ENCODE assay signal across 1 cellular context in the genomic region with DNA sequence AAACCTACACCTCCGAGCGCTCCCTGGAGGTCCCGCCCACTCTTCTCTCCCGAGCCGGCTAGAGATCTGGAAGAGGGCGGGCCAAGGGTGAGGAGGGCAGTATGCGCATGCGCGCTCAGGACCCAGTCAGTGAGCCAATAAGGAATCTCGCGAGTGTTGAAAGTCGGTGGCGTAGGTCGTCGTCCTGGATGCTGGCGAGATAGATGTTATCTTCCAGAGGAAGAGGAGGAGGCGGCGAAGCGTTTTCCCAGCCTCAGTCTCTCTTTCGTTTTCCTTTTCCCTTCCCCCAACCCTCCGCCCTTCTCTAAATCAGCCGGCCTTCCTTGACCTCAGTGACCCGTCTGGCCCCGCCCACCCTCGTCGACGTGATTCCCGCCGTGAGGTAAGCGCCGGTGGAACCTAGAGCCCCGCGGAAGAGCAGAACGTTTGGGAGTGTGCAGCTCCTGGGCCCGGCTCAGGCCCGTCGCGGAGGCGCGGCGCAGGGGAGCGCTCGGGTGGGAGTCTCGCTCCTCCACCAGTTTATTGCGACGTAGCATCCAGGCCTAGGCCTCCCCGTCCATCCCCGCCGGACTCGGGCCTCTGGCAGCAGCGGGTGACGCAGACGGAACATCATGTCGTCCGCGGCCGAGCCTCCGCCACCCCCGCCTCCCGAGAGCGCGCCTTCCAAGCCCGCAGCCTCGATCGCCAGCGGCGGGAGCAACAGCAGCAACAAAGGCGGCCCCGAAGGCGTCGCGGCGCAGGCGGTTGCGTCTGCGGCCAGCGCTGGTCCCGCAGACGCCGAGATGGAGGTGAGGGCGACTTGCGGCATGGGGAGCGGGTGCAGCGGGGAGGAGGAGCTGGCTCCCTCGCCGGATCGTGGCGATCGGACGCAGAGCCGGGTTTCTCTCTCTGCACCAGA.
TF ChIP-seq lines count a peak whose summit lies in the region.

A gene with protein sequence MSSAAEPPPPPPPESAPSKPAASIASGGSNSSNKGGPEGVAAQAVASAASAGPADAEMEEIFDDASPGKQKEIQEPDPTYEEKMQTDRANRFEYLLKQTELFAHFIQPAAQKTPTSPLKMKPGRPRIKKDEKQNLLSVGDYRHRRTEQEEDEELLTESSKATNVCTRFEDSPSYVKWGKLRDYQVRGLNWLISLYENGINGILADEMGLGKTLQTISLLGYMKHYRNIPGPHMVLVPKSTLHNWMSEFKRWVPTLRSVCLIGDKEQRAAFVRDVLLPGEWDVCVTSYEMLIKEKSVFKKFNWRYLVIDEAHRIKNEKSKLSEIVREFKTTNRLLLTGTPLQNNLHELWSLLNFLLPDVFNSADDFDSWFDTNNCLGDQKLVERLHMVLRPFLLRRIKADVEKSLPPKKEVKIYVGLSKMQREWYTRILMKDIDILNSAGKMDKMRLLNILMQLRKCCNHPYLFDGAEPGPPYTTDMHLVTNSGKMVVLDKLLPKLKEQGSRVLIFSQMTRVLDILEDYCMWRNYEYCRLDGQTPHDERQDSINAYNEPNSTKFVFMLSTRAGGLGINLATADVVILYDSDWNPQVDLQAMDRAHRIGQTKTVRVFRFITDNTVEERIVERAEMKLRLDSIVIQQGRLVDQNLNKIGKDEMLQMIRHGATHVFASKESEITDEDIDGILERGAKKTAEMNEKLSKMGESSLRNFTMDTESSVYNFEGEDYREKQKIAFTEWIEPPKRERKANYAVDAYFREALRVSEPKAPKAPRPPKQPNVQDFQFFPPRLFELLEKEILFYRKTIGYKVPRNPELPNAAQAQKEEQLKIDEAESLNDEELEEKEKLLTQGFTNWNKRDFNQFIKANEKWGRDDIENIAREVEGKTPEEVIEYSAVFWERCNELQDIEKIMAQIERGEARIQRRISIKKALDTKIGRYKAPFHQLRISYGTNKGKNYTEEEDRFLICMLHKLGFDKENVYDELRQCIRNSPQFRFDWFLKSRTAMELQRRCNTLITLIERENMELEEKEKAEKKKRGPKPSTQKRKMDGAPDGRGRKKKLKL (plus strand): TSS at position 389 of the 898 bp plus-strand sequence. CDS start 223 bp downstream, at position 612.

TF ChIP-seq in HEK293, 187 proteins besides CTCF, POLR2A, EP300 and RAD21 (continued from another document and continues in another):
- TF ChIP-seq, protein P1, sequence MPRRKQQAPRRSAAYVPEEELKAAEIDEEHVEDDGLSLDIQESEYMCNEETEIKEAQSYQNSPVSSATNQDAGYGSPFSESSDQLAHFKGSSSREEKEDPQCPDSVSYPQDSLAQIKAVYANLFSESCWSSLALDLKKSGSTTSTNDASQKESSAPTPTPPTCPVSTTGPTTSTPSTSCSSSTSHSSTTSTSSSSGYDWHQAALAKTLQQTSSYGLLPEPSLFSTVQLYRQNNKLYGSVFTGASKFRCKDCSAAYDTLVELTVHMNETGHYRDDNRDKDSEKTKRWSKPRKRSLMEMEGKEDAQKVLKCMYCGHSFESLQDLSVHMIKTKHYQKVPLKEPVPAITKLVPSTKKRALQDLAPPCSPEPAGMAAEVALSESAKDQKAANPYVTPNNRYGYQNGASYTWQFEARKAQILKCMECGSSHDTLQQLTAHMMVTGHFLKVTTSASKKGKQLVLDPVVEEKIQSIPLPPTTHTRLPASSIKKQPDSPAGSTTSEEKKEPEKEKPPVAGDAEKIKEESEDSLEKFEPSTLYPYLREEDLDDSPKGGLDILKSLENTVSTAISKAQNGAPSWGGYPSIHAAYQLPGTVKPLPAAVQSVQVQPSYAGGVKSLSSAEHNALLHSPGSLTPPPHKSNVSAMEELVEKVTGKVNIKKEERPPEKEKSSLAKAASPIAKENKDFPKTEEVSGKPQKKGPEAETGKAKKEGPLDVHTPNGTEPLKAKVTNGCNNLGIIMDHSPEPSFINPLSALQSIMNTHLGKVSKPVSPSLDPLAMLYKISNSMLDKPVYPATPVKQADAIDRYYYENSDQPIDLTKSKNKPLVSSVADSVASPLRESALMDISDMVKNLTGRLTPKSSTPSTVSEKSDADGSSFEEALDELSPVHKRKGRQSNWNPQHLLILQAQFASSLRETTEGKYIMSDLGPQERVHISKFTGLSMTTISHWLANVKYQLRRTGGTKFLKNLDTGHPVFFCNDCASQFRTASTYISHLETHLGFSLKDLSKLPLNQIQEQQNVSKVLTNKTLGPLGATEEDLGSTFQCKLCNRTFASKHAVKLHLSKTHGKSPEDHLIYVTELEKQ (tag by site-specific recombination; IDR thresholded peaks at IDR 0.05; ENCODE audit: borderline replicate concordance): no peak
- TF ChIP-seq ZNF530 (tag by site-specific recombination; IDR thresholded peaks at IDR 0.05; ENCODE audit: low read depth) (no peak), ZNF561 (tag by site-specific recombination; IDR thresholded peaks at IDR 0.05; ENCODE audit: borderline replicate concordance) (peak; percentile 61; the same call in 1 of the 2 replicates), ZNF510 (tag by site-specific recombination; IDR thresholded peaks at IDR 0.05; ENCODE audit: insufficient replicate concordance) (no peak), ZNF302 (tag by site-specific recombination; IDR thresholded peaks at IDR 0.05; ENCODE audit: low read depth) (no peak), ZNF600 (tag by site-specific recombination; IDR thresholded peaks at IDR 0.05) (peak; percentile 96), ZNF624 (tag by site-specific recombination; IDR thresholded peaks at IDR 0.05) (no peak), ZNF76 (tag by site-specific recombination; IDR thresholded peaks at IDR 0.05; ENCODE audit: borderline replicate concordance, low read depth) (no peak), OVOL3 (tag by site-specific recombination; IDR thresholded peaks at IDR 0.05) (no peak), ZNF37A (tag by site-specific recombination; IDR thresholded peaks at IDR 0.05) (no peak), ZNF776 (tag by site-specific recombination; IDR thresholded peaks at IDR 0.05; ENCODE audit: borderline replicate concordance) (no peak), ZNF548 (tag by site-specific recombination; IDR thresholded peaks at IDR 0.05) (no peak), GFI1B (tag by site-specific recombination; IDR thresholded peaks at IDR 0.05) (no peak), IKZF3 (tag by site-specific recombination; IDR thresholded peaks at IDR 0.05) (peak; percentile 71; the same call in 1 of the 2 replicates), ZFP69B (tag by site-specific recombination; IDR thresholded peaks at IDR 0.05) (no peak), ZNF529 (tag by site-specific recombination; IDR thresholded peaks at IDR 0.05; ENCODE audit: insufficient replicate concordance) (no peak), SCRT2 (tag by site-specific recombination; IDR thresholded peaks at IDR 0.05) (peak; percentile 59; the same call in 1 of the 2 replicates), ZNF585B (tag by site-specific recombination; IDR thresholded peaks at IDR 0.05) (no peak), ZNF837 (tag by site-specific recombination; IDR thresholded peaks at IDR 0.05) (no peak), HOXD13 (CRISPR knock-in tag; IDR thresholded peaks at IDR 0.05; ENCODE audit: borderline replicate concordance) (no peak), ZNF121 (tag by site-specific recombination; IDR thresholded peaks at IDR 0.05) (0 out of 2 replicates have a peak, but pooled peaks have one; percentile 32), RBAK (tag by site-specific recombination; IDR thresholded peaks at IDR 0.05) (no peak), ZSCAN23 (tag by site-specific recombination; IDR thresholded peaks at IDR 0.05) (no peak), OSR2 (tag by site-specific recombination; IDR thresholded peaks at IDR 0.05) (no peak), ZNF416 (tag by site-specific recombination; IDR thresholded peaks at IDR 0.05) (no peak), ZNF175 (tag by site-specific recombination; IDR thresholded peaks at IDR 0.05) (no peak), ZNF366 (tag by site-specific recombination; conservative IDR thresholded peaks at IDR 0.05) (peak; percentile 68), ZNF670 (tag by site-specific recombination; IDR thresholded peaks at IDR 0.05; ENCODE audit: low read depth) (no peak), SALL2 (tag by site-specific recombination; IDR thresholded peaks at IDR 0.05; ENCODE audit: borderline replicate concordance) (no peak)
- TF ChIP-seq, protein P2, sequence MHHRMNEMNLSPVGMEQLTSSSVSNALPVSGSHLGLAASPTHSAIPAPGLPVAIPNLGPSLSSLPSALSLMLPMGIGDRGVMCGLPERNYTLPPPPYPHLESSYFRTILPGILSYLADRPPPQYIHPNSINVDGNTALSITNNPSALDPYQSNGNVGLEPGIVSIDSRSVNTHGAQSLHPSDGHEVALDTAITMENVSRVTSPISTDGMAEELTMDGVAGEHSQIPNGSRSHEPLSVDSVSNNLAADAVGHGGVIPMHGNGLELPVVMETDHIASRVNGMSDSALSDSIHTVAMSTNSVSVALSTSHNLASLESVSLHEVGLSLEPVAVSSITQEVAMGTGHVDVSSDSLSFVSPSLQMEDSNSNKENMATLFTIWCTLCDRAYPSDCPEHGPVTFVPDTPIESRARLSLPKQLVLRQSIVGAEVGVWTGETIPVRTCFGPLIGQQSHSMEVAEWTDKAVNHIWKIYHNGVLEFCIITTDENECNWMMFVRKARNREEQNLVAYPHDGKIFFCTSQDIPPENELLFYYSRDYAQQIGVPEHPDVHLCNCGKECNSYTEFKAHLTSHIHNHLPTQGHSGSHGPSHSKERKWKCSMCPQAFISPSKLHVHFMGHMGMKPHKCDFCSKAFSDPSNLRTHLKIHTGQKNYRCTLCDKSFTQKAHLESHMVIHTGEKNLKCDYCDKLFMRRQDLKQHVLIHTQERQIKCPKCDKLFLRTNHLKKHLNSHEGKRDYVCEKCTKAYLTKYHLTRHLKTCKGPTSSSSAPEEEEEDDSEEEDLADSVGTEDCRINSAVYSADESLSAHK (tag by site-specific recombination; IDR thresholded peaks at IDR 0.05): no peak
- TF ChIP-seq, protein P3, sequence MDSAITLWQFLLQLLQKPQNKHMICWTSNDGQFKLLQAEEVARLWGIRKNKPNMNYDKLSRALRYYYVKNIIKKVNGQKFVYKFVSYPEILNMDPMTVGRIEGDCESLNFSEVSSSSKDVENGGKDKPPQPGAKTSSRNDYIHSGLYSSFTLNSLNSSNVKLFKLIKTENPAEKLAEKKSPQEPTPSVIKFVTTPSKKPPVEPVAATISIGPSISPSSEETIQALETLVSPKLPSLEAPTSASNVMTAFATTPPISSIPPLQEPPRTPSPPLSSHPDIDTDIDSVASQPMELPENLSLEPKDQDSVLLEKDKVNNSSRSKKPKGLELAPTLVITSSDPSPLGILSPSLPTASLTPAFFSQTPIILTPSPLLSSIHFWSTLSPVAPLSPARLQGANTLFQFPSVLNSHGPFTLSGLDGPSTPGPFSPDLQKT (IDR thresholded peaks at IDR 0.05; ENCODE audit: borderline replicate concordance, low read depth, low read length): no peak
- TF ChIP-seq, protein P4, sequence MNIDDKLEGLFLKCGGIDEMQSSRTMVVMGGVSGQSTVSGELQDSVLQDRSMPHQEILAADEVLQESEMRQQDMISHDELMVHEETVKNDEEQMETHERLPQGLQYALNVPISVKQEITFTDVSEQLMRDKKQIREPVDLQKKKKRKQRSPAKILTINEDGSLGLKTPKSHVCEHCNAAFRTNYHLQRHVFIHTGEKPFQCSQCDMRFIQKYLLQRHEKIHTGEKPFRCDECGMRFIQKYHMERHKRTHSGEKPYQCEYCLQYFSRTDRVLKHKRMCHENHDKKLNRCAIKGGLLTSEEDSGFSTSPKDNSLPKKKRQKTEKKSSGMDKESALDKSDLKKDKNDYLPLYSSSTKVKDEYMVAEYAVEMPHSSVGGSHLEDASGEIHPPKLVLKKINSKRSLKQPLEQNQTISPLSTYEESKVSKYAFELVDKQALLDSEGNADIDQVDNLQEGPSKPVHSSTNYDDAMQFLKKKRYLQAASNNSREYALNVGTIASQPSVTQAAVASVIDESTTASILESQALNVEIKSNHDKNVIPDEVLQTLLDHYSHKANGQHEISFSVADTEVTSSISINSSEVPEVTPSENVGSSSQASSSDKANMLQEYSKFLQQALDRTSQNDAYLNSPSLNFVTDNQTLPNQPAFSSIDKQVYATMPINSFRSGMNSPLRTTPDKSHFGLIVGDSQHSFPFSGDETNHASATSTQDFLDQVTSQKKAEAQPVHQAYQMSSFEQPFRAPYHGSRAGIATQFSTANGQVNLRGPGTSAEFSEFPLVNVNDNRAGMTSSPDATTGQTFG (tag by site-specific recombination; IDR thresholded peaks at IDR 0.05; ENCODE audit: borderline replicate concordance): no peak
- TF ChIP-seq, protein P5, sequence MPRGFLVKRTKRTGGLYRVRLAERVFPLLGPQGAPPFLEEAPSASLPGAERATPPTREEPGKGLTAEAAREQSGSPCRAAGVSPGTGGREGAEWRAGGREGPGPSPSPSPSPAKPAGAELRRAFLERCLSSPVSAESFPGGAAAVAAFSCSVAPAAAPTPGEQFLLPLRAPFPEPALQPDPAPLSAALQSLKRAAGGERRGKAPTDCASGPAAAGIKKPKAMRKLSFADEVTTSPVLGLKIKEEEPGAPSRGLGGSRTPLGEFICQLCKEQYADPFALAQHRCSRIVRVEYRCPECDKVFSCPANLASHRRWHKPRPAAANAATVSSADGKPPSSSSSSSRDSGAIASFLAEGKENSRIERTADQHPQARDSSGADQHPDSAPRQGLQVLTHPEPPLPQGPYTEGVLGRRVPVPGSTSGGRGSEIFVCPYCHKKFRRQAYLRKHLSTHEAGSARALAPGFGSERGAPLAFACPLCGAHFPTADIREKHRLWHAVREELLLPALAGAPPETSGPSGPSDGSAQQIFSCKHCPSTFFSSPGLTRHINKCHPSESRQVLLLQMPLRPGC (tag by site-specific recombination; IDR thresholded peaks at IDR 0.05): no peak
- TF ChIP-seq, protein P6, sequence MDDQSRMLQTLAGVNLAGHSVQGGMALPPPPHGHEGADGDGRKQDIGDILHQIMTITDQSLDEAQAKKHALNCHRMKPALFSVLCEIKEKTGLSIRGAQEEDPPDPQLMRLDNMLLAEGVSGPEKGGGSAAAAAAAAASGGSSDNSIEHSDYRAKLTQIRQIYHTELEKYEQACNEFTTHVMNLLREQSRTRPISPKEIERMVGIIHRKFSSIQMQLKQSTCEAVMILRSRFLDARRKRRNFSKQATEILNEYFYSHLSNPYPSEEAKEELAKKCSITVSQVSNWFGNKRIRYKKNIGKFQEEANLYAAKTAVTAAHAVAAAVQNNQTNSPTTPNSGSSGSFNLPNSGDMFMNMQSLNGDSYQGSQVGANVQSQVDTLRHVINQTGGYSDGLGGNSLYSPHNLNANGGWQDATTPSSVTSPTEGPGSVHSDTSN (CRISPR knock-in tag; IDR thresholded peaks at IDR 0.05): no peak
- TF ChIP-seq, protein P7, sequence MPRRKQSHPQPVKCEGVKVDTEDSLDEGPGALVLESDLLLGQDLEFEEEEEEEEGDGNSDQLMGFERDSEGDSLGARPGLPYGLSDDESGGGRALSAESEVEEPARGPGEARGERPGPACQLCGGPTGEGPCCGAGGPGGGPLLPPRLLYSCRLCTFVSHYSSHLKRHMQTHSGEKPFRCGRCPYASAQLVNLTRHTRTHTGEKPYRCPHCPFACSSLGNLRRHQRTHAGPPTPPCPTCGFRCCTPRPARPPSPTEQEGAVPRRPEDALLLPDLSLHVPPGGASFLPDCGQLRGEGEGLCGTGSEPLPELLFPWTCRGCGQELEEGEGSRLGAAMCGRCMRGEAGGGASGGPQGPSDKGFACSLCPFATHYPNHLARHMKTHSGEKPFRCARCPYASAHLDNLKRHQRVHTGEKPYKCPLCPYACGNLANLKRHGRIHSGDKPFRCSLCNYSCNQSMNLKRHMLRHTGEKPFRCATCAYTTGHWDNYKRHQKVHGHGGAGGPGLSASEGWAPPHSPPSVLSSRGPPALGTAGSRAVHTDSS (tag by site-specific recombination; IDR thresholded peaks at IDR 0.05): peak; percentile 84
- TF ChIP-seq, protein P8, sequence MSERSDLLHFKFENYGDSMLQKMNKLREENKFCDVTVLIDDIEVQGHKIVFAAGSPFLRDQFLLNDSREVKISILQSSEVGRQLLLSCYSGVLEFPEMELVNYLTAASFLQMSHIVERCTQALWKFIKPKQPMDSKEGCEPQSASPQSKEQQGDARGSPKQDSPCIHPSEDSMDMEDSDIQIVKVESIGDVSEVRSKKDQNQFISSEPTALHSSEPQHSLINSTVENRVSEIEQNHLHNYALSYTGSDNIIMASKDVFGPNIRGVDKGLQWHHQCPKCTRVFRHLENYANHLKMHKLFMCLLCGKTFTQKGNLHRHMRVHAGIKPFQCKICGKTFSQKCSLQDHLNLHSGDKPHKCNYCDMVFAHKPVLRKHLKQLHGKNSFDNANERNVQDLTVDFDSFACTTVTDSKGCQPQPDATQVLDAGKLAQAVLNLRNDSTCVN (tag by site-specific recombination; optimal IDR thresholded peaks at IDR 0.05): peak; percentile 95
